ENCODE assay signal across 20 cellular contexts in the genomic region with DNA sequence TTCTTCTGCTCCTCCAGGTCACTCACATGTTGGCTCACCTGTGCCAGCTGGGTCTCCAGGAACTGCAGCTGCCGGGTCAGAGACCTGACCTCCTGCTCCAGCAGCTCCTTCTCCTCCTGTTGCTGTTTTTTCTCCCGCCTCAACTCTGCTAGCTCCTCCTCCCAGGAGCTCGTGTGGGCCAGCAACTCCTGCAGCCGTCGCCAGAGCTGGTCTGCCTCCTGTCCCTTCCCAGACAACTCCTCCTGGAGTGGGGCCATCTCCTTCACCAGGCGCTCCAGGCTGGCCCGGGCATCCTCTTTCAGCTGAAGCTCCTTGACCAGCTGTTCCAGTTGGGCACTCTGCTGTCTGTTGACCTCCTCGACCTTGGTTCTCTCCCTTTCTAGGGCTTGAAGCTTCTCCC. TPM values are rescaled to one million over a fixed set of nuclear protein-coding genes. Genes with fewer than 3 reads are reported as not detected.
DNase-seq lines count a peak whose midpoint lies in the region; ATAC-seq and TF ChIP-seq lines count a peak whose summit lies in the region.
"Had no signal": no experiment of that assay in that cellular context is flagged by ENCODE, and none has a peak within 500 bp of the region (broad histone marks: within the 10 kb centered on the region; RNA-seq: fewer than 3 reads in every experiment).

No MANE protein-coding gene starts in this region.

- no peak for TF ChIP-seq POLR2A in stomach (IDR thresholded peaks at IDR 0.05)

- H3K27ac ChIP-seq in layer of hippocampus (ENCODE audit: low read depth, low read length) (peak overlapping the region; percentile 41), stomach (peak overlapping the region; percentile 1 to 44 (median 24))
- H3K27ac ChIP-seq: BLaER1 had no signal

- H3K36me3 ChIP-seq in stomach = peaks cover 71 to 97% (median 97%) of the 10 kb centered on the region in 4 donors

- H3K4me3 Mint-ChIP-seq in activated CD4-positive, alpha-beta T cell treated with anti-CD3 and anti-CD28 coated beads, Interleukin-2, amount 10 ng/mL, durations not matched to agents 7 days and 5 days = no peak overlapping the region
- H3K4me3 Mint-ChIP-seq in glutamatergic neuron (ENCODE audit: unreplicated experiment) = no peak overlapping the region
- H3K4me3 Mint-ChIP-seq: HFFc6; stimulated activated naive CD8-positive, alpha-beta T cell treated with anti-CD3 and anti-CD28 coated beads, Interleukin-15, Interleukin-2, amounts not matched to agents 100 ng/mL and 50 ng/mL, for 24 hours had no signal

- peaks cover 65% of the 10 kb centered on the region for H3K4me1 Mint-ChIP-seq in activated CD4-positive, alpha-beta T cell treated with anti-CD3 and anti-CD28 coated beads, Interleukin-2, amount 10 ng/mL, durations not matched to agents 7 days and 5 days
- H3K4me1 Mint-ChIP-seq in glutamatergic neuron (ENCODE audit: low read depth, unreplicated experiment) = no peaks in the 10 kb centered on the region

- H3K4me3 ChIP-seq in LNCaP clone FGC (ENCODE audit: low read depth, low read length) = no peak overlapping the region
- H3K4me3 ChIP-seq in stomach = no peak overlapping the region
- H3K4me3 ChIP-seq: BLaER1, esophagus squamous epithelium had no signal

- no peak for TF ChIP-seq EP300 in stomach (IDR thresholded peaks at IDR 0.05)

- no peaks in the 10 kb centered on the region for H3K27me3 ChIP-seq in layer of hippocampus (ENCODE audit: control insufficient read depth, insufficient read depth, low read length)
- no peaks in the 10 kb centered on the region for H3K27me3 ChIP-seq in stomach
- H3K27me3 ChIP-seq: BLaER1, esophagus squamous epithelium had no signal

- H3K9me3 Mint-ChIP-seq in activated CD4-positive, alpha-beta T cell treated with anti-CD3 and anti-CD28 coated beads, Interleukin-2, amount 10 ng/mL, durations not matched to agents 7 days and 5 days = no peaks in the 10 kb centered on the region
- H3K9me3 Mint-ChIP-seq in glutamatergic neuron (ENCODE audit: unreplicated experiment) = peaks cover 3% of the 10 kb centered on the region
- H3K9me3 Mint-ChIP-seq: HFFc6; naive thymus-derived CD8-positive, alpha-beta T cell; stimulated activated naive CD8-positive, alpha-beta T cell treated with anti-CD3 and anti-CD28 coated beads, Interleukin-15, Interleukin-2, amounts not matched to agents 100 ng/mL and 50 ng/mL, for 24 hours had no signal

- DNase-seq in activated CD4-positive, alpha-beta T cell treated with anti-CD3 and anti-CD28 coated beads, Interleukin-2, amount 10 ng/mL, durations not matched to agents 7 days and 5 days = no peak
- DNase-seq in activated CD4-positive, alpha-beta T cell treated with anti-CD3 and anti-CD28 coated beads, Interleukin-2, amount 50 U/mL, for 1 hour = no peak
- peak; percentile 70 for DNase-seq in LNCaP clone FGC (ENCODE audit: low read depth)
- DNase-seq in stomach = peak; percentile 53
- no peak for DNase-seq in glutamatergic neuron
- DNase-seq: activated naive CD4-positive, alpha-beta T cell treated with anti-CD3 and anti-CD28 coated beads, Interleukin-2, amount 50 U/mL, for 16 hours; activated T-cell treated with anti-CD3 and anti-CD28 coated beads, Interleukin-2, amount 50 U/mL, for 1 hour; effector CD8-positive, alpha-beta T cell; esophagus squamous epithelium; HFFc6; kidney glomerular epithelial cell; naive thymus-derived CD8-positive, alpha-beta T cell; NCI-H1417 treated with DMSO at 0.1 percent for 48 hours; NCI-H524 treated with DMSO at 0.1 percent for 48 hours had no signal

- no peaks in the 10 kb centered on the region for H3K9me3 ChIP-seq in stomach
- H3K9me3 ChIP-seq: BLaER1, esophagus squamous epithelium had no signal

- intact Hi-C loops in stomach (cut with DNase I; ENCODE audit: low total_unique reads) = no loop called here

- H3K27me3 Mint-ChIP-seq in activated CD4-positive, alpha-beta T cell treated with anti-CD3 and anti-CD28 coated beads, Interleukin-2, amount 10 ng/mL, durations not matched to agents 7 days and 5 days = no peaks in the 10 kb centered on the region
- H3K27me3 Mint-ChIP-seq in glutamatergic neuron (ENCODE audit: unreplicated experiment) = peaks cover 3% of the 10 kb centered on the region
- H3K27me3 Mint-ChIP-seq: naive thymus-derived CD8-positive, alpha-beta T cell; stimulated activated naive CD8-positive, alpha-beta T cell treated with anti-CD3 and anti-CD28 coated beads, Interleukin-15, Interleukin-2, amounts not matched to agents 100 ng/mL and 50 ng/mL, for 24 hours had no signal

- H3K36me3 Mint-ChIP-seq in activated CD4-positive, alpha-beta T cell treated with anti-CD3 and anti-CD28 coated beads, Interleukin-2, amount 10 ng/mL, durations not matched to agents 7 days and 5 days (ENCODE audit: low read depth) = peaks cover 87% of the 10 kb centered on the region
- no peaks in the 10 kb centered on the region for H3K36me3 Mint-ChIP-seq in glutamatergic neuron (ENCODE audit: unreplicated experiment)

- peak overlapping the region; percentile 57 for H3K27ac Mint-ChIP-seq in activated CD4-positive, alpha-beta T cell treated with anti-CD3 and anti-CD28 coated beads, Interleukin-2, amount 10 ng/mL, durations not matched to agents 7 days and 5 days
- H3K27ac Mint-ChIP-seq in glutamatergic neuron (ENCODE audit: unreplicated experiment) = no peak overlapping the region
- H3K27ac Mint-ChIP-seq: HFFc6; stimulated activated naive CD8-positive, alpha-beta T cell treated with anti-CD3 and anti-CD28 coated beads, Interleukin-15, Interleukin-2, amounts not matched to agents 100 ng/mL and 50 ng/mL, for 24 hours had no signal

- H3K4me1 ChIP-seq in stomach = peaks cover 18 to 56% (median 34%) of the 10 kb centered on the region in 4 donors

- no peak for ATAC-seq in HG02610 (IDR thresholded peaks at IDR 0.05; ENCODE audit: unreplicated experiment)
- ATAC-seq in GM21526 (IDR thresholded peaks at IDR 0.05; ENCODE audit: low FRiP score, unreplicated experiment) = no peak
- ATAC-seq: naive thymus-derived CD8-positive, alpha-beta T cell had no signal

- CTCF ChIA-PET in activated CD4-positive, alpha-beta T cell treated with anti-CD3 and anti-CD28 coated beads, Interleukin-2, amount 10 ng/mL, durations not matched to agents 7 days and 5 days (lab: Charles Lee) = interaction anchor here (0.7 to 5.2 kb wide), 10 partner anchors 9 to 573 kb away, joined by 3 to 21 read pairs (median 6); a partner anchor contains a TSS

- TF ChIP-seq CTCF in LNCaP clone FGC (IDR thresholded peaks at IDR 0.05; ENCODE audit: control insufficient read depth, extremely low read depth, insufficient read depth) = no peak
- TF ChIP-seq CTCF in stomach (IDR thresholded peaks at IDR 0.05) = no peak
- TF ChIP-seq CTCF in glutamatergic neuron (IDR thresholded peaks at IDR 0.05; ENCODE audit: partially characterized antibody, unreplicated experiment) = no peak

- POLR2A ChIA-PET in activated CD4-positive, alpha-beta T cell treated with anti-CD3 and anti-CD28 coated beads, Interleukin-2, amount 10 ng/mL, durations not matched to agents 7 days and 5 days (lab: Charles Lee) = no interaction called here

- 40 to 68% (median 54%) methylated on average over 8 of the region's 8 CpGs for WGBS in stomach, 5 donors

RNA-seq across cellular contexts. Expression of a gene that starts 24.5 kb away (rescaled TPM):
- 10 to 100 TPM; 17.6 to 18.0 TPM for total RNA-seq in activated CD4-positive, alpha-beta T cell treated with anti-CD3 and anti-CD28 coated beads, Interleukin-2, amount 10 ng/mL, durations not matched to agents 7 days and 5 days
- total RNA-seq in stomach (10 to 100 TPM in 1 of 5 donors, 1 to 10 TPM in 1, not detected in 3; 1.1 to 14.8 TPM), glutamatergic neuron (ENCODE audit: unreplicated experiment) (not detected)
- polyA plus RNA-seq in stomach = 1 to 10 TPM in 1 of 3 donors, under 1 TPM in 2; 0.31 to 3.2 (median 0.70) TPM
- total RNA-seq: A673, HFFc6 had no signal

RNA-seq across cellular contexts. Expression of a gene that starts 27.9 kb away (rescaled TPM):
- 10 to 100 TPM; 15.1 to 15.7 TPM for total RNA-seq in activated CD4-positive, alpha-beta T cell treated with anti-CD3 and anti-CD28 coated beads, Interleukin-2, amount 10 ng/mL, durations not matched to agents 7 days and 5 days
- total RNA-seq in stomach (10 to 100 TPM; 18.0 to 97.4 (median 39.3) TPM), glutamatergic neuron (ENCODE audit: unreplicated experiment) (3.8 TPM)
- 10 to 100 TPM; 10.7 to 11.8 (median 11.3) TPM for polyA plus RNA-seq in stomach

RNA-seq across cellular contexts. Expression of a gene that starts 59.6 kb away (rescaled TPM):
- total RNA-seq in activated CD4-positive, alpha-beta T cell treated with anti-CD3 and anti-CD28 coated beads, Interleukin-2, amount 10 ng/mL, durations not matched to agents 7 days and 5 days = not detected
- total RNA-seq in stomach (under 1 TPM in 3 of 5 donors, not detected in 2; under 0.01 to 0.37 (median 0.14) TPM), glutamatergic neuron (ENCODE audit: unreplicated experiment) (not detected)
- polyA plus RNA-seq in stomach = under 1 TPM in 1 of 3 donors, not detected in 2; 0.03 TPM
- total RNA-seq: A673; HFFc6; naive thymus-derived CD8-positive, alpha-beta T cell had no signal
- polyA plus RNA-seq: naive thymus-derived CD8-positive, alpha-beta T cell had no signal

Comparison
In these comparisons a context has a peak if more than half of its experiments do, and no peak if none do; other contexts are left out.
1. DNase-seq: peak in LNCaP clone FGC (single experiment) and stomach (single experiment); none in activated CD4-positive, alpha-beta T cell treated with anti-CD3 and anti-CD28 coated beads, Interleukin-2, amount 10 ng/mL, durations not matched to agents 7 days and 5 days (single experiment), activated CD4-positive, alpha-beta T cell treated with anti-CD3 and anti-CD28 coated beads, Interleukin-2, amount 50 U/mL, for 1 hour (single experiment) and glutamatergic neuron (single experiment).